ENCODE assay signal across 12 cellular contexts in the genomic region with DNA sequence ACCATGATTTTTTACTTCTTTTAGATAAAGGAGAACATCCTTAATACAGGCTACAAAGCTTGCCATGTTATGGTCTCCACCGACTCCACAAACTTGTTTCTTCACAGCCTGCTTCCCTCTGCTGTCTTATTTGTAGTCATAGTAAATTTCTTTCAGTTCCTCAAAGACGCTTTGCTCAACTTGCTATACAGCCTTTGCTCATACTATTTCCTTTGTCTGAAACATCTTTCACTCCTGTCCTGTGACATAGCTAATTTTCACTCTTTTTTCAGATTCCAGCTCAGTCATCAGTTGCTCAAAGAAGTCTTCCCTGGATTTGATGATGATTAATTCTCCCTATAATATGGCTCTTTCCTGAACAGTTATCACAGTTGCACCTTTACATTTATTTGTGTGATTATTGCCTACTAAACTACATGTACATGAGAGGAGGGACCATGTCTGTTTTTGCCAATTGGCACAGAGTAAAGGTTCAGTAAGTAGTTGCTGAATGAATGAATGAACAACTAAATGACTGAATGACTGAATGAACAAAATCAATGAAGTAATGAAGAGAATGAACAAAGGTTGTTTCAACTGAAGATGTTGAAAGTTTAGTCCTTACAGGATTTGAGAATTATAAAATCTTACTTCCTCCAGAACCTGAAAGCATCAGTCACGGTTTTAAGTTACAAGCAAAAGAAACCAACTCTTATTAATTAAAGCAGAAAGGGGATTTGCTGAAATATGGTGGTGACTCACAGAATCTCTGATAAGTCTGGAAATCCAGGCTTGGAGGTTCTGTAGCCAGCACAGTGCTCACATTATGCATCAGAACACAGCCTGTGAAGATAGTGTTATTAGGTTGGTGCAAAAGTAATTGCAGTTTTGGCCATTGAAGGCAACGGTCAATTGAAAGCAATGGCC.
DNase-seq lines count a peak whose midpoint lies in the region; ATAC-seq and TF ChIP-seq lines count a peak whose summit lies in the region.
"Had no signal": no experiment of that assay in that cellular context is flagged by ENCODE, and none has a peak within 500 bp of the region (broad histone marks: within the 10 kb centered on the region; RNA-seq: fewer than 3 reads in every experiment).

No MANE protein-coding gene starts in this region.

- H3K36me3 ChIP-seq in aorta (ENCODE audit: control insufficient read depth in 1 of 2, insufficient read depth in 2 of 2, low read length in 1 of 2) = no peaks in the 10 kb centered on the region
- H3K36me3 ChIP-seq: upper lobe of left lung had no signal

- POLR2A ChIA-PET in RWPE1 (lab: Yijun Ruan, JAX; ENCODE audit: low non-redundant PET) = no interaction called here

- H3K4me3 ChIP-seq in aorta (ENCODE audit: low read length in 2 of 2) = no peak overlapping the region
- H3K4me3 ChIP-seq: upper lobe of left lung had no signal

- CTCF ChIA-PET in RWPE1 (lab: Yijun Ruan, JAX) = interaction anchor here (0.6 kb wide), 1 partner anchor 1162 kb away, joined by 3 read pairs; no protein-coding TSS in a partner anchor

- H3K27me3 ChIP-seq in aorta (ENCODE audit: control insufficient read depth in 1 of 2, insufficient read depth in 2 of 2, low read length in 1 of 2) = no peaks in the 10 kb centered on the region
- H3K27me3 ChIP-seq: upper lobe of left lung had no signal

- H3K4me1 ChIP-seq in aorta (ENCODE audit: control insufficient read depth in 1 of 2, insufficient read depth in 2 of 2, low read length in 2 of 2) = no peaks in the 10 kb centered on the region
- H3K4me1 ChIP-seq: upper lobe of left lung had no signal

- H3K27ac ChIP-seq in aorta (ENCODE audit: low read depth in 1 of 2, low read length in 2 of 2) (no peak overlapping the region), RWPE1 (no peak overlapping the region)
- H3K27ac ChIP-seq: upper lobe of left lung had no signal

- no peak for TF ChIP-seq CTCF in RWPE1 (conservative IDR thresholded peaks at IDR 0.05; ENCODE audit: low read depth)

- 84 to 88% methylated on average over 4 of the region's 4 CpGs for WGBS in aorta, 2 donors

- ATAC-seq in GM18498 (IDR thresholded peaks at IDR 0.05; ENCODE audit: unreplicated experiment) = peak; percentile 95
- peak; percentile 93 for ATAC-seq in GM21515 (IDR thresholded peaks at IDR 0.05; ENCODE audit: unreplicated experiment)
- ATAC-seq in HG03159 (IDR thresholded peaks at IDR 0.05; ENCODE audit: unreplicated experiment) = peak; percentile 93
- ATAC-seq in aorta (ENCODE audit: low FRiP score) = no peak

- peak; percentile 52 for DNase-seq in amniotic stem cell (lab: John Stamatoyannopoulos, UW)
- DNase-seq in islet precursor cell = no peak
- no peak for DNase-seq in aorta
- no peak for DNase-seq in hippocampal formation (lab: John Stamatoyannopoulos, UW)
- no peak for DNase-seq in RWPE1 (ENCODE audit: low spot score)
- DNase-seq: CD4-positive, alpha-beta memory T cell; H9; NCI-H1694 treated with DMSO at 0.1 percent for 48 hours; upper lobe of left lung had no signal

- H3K9me3 ChIP-seq in aorta (ENCODE audit: control insufficient read depth, low read length) = no peaks in the 10 kb centered on the region
- H3K9me3 ChIP-seq: upper lobe of left lung had no signal

- intact Hi-C loops in aorta (cut with DNase I) = no loop called here
